8 cellular contexts compared by ENCODE assay signal in genomic region chr1:226738995-226739695, GRCh38. TPM values are rescaled to one million over a fixed set of nuclear protein-coding genes. Genes with fewer than 3 reads are reported as not detected.
DNase-seq lines count a peak whose midpoint lies in the region; ATAC-seq, FAIRE-seq and TF ChIP-seq lines count a peak whose summit lies in the region.

Gene ITPKB, minus strand, starts transcription at chr1:226739282. Its CDS starts 1,824 bp downstream, at chr1:226737458.

- peak within 1 kb of the TSS; percentile 90 for H3K4me3 ChIP-seq in ACC112 (ENCODE audit: low read depth, low read length)
- peak within 1 kb of the TSS; percentile 77 for H3K4me3 ChIP-seq in mucosa of stomach (ENCODE audit: low read length)
- peak within 1 kb of the TSS; percentile 92 for H3K4me3 ChIP-seq in suprapubic skin

- H3K36me3 ChIP-seq in ACC112 (ENCODE audit: insufficient read depth, low read length): no peaks in the 10 kb centered on the region
- H3K36me3 ChIP-seq in mucosa of stomach (ENCODE audit: control insufficient read depth, insufficient read depth, low read length): peaks cover 5% of the 10 kb centered on the region
- H3K36me3 ChIP-seq in suprapubic skin: peaks cover 5% of the 10 kb centered on the region

- no peak for TF ChIP-seq EP300 in suprapubic skin (IDR thresholded peaks at IDR 0.05)

- no peaks in the 10 kb centered on the region for H3K9me3 ChIP-seq in mucosa of stomach (ENCODE audit: control insufficient read depth, low read length)
- no peaks in the 10 kb centered on the region for H3K9me3 ChIP-seq in suprapubic skin

- no peaks in the 10 kb centered on the region for H3K79me2 ChIP-seq in ACC112 (ENCODE audit: control insufficient read depth, insufficient read depth, low read length, unreplicated experiment)

- no peak for TF ChIP-seq CTCF in suprapubic skin (IDR thresholded peaks at IDR 0.05)

- H3K27me3 ChIP-seq in ACC112 (ENCODE audit: insufficient read depth, low read length) (no peaks in the 10 kb centered on the region), mucosa of stomach (ENCODE audit: control insufficient read depth, insufficient read depth, low read length) (no peaks in the 10 kb centered on the region), suprapubic skin (no peaks in the 10 kb centered on the region)

- peak; percentile 82 for FAIRE-seq in GM19239 (lab: Jason Lieb, UNC)

- H3K27ac ChIP-seq in ACC112 (ENCODE audit: low read depth, low read length) (no peak within 1 kb of the TSS; the same call in 1 of the 2 replicates), suprapubic skin (peak within 1 kb of the TSS; percentile 90)

- H3K4me1 ChIP-seq in ACC112 (ENCODE audit: control insufficient read depth, insufficient read depth, low read length, unreplicated experiment): no peaks in the 10 kb centered on the region
- peaks cover 5% of the 10 kb centered on the region for H3K4me1 ChIP-seq in mucosa of stomach (ENCODE audit: control insufficient read depth, insufficient read depth, low read length)
- H3K4me1 ChIP-seq in suprapubic skin: peaks cover 41% of the 10 kb centered on the region

- ATAC-seq in esophagus mucosa (peak; percentile 57), GM19351 (IDR thresholded peaks at IDR 0.05; ENCODE audit: unreplicated experiment) (no peak)

- no peak for TF ChIP-seq POLR2A in suprapubic skin (IDR thresholded peaks at IDR 0.05)

- H2AFZ ChIP-seq in ACC112 (ENCODE audit: low read length, unreplicated experiment): peak within 1 kb of the TSS; percentile 79

- 0% methylated on average over 18 of the region's 23 CpGs for WGBS in suprapubic skin

- DNase-seq in GM19239 (ENCODE audit: insufficient read length, low spot score) (no peak), NOMO-1 treated with DMSO at 0.1 percent for 48 hours (lab: John Stamatoyannopoulos, UW; ENCODE audit: unreplicated experiment) (peak; percentile 90), suprapubic skin (ENCODE audit: low spot score in 2 of 2) (no peak)
- DNase-seq in activated CD8-positive, alpha-beta memory T cell treated with anti-CD3 and anti-CD28 coated beads, Interleukin-2, amount 50 U/mL, for 48 hours: peak; percentile 76

- H3K9ac ChIP-seq in mucosa of stomach (ENCODE audit: low read length): peak within 1 kb of the TSS; percentile 91

RNA-seq across cellular contexts. Expression of gene ITPKB, which starts in this region (rescaled TPM):
- total RNA-seq in esophagus mucosa: 10.9 TPM
- 10 to 100 TPM; 31.0 to 39.0 (median 35.3) TPM for total RNA-seq in suprapubic skin

Comparison
In these comparisons a context has a peak if more than half of its experiments do, and no peak if none do; other contexts are left out.
1. DNase-seq: peak in NOMO-1 treated with DMSO at 0.1 percent for 48 hours (single experiment) and activated CD8-positive, alpha-beta memory T cell treated with anti-CD3 and anti-CD28 coated beads, Interleukin-2, amount 50 U/mL, for 48 hours (single experiment); none in GM19239 (single experiment) and suprapubic skin (0 of 2).
2. Peak in every context shown above with its lines, with median percentiles within 50 percentile points of each other: H3K4me3 ChIP-seq.